7 cellular contexts compared by ENCODE assay signal in genomic region chr11:78715639-78716311, GRCh38.
DNase-seq lines count a peak whose midpoint lies in the region; ATAC-seq and TF ChIP-seq lines count a peak whose summit lies in the region.

No MANE protein-coding gene starts in this region.

- DNase-seq in GM06990 (ENCODE audit: extremely low read depth, insufficient read length) (no peak), NCI-H2081 treated with DMSO at 0.1 percent for 48 hours (lab: John Stamatoyannopoulos, UW) (peak; percentile 16), fibroblast of the aortic adventitia (ENCODE audit: low read depth) (peak; percentile 58), prostate gland (ENCODE audit: low spot score) (peak; percentile 39), SKM-1 (lab: John Stamatoyannopoulos, UW; ENCODE audit: unreplicated experiment) (no peak)
- peak; percentile 45 for DNase-seq in activated CD4-positive, alpha-beta T cell treated with anti-CD3 and anti-CD28 coated beads, Interleukin-2, amount 10 ng/mL, durations not matched to agents 7 days and 5 days

- H3K36me3 Mint-ChIP-seq in activated CD4-positive, alpha-beta T cell treated with anti-CD3 and anti-CD28 coated beads, Interleukin-2, amount 10 ng/mL, durations not matched to agents 7 days and 5 days (ENCODE audit: low read depth), result no peaks in the 10 kb centered on the region

- H3K4me1 Mint-ChIP-seq in activated CD4-positive, alpha-beta T cell treated with anti-CD3 and anti-CD28 coated beads, Interleukin-2, amount 10 ng/mL, durations not matched to agents 7 days and 5 days, result no peaks in the 10 kb centered on the region

- peaks cover 14% of the 10 kb centered on the region for H3K27me3 Mint-ChIP-seq in activated CD4-positive, alpha-beta T cell treated with anti-CD3 and anti-CD28 coated beads, Interleukin-2, amount 10 ng/mL, durations not matched to agents 7 days and 5 days

- no peaks in the 10 kb centered on the region for H3K36me3 ChIP-seq in GM06990 (ENCODE audit: control insufficient read depth, insufficient read depth, low read length)
- no peaks in the 10 kb centered on the region for H3K36me3 ChIP-seq in prostate gland

- H3K27me3 ChIP-seq in GM06990 (replicated peaks; ENCODE audit: control insufficient read depth, insufficient read depth, low read length) (no peaks in the 10 kb centered on the region; the same call in none of the 2 replicates), prostate gland (replicated peaks; ENCODE audit: insufficient read depth) (no peaks in the 10 kb centered on the region)

- H3K9me3 Mint-ChIP-seq in activated CD4-positive, alpha-beta T cell treated with anti-CD3 and anti-CD28 coated beads, Interleukin-2, amount 10 ng/mL, durations not matched to agents 7 days and 5 days, result no peaks in the 10 kb centered on the region

- no peak overlapping the region for H3K27ac Mint-ChIP-seq in activated CD4-positive, alpha-beta T cell treated with anti-CD3 and anti-CD28 coated beads, Interleukin-2, amount 10 ng/mL, durations not matched to agents 7 days and 5 days

- no peak overlapping the region for H3K4me3 Mint-ChIP-seq in activated CD4-positive, alpha-beta T cell treated with anti-CD3 and anti-CD28 coated beads, Interleukin-2, amount 10 ng/mL, durations not matched to agents 7 days and 5 days

- POLR2A ChIA-PET in activated CD4-positive, alpha-beta T cell treated with anti-CD3 and anti-CD28 coated beads, Interleukin-2, amount 10 ng/mL, durations not matched to agents 7 days and 5 days (lab: Charles Lee), result no interaction called here

- H3K4me3 ChIP-seq in GM06990 (replicated peaks; ENCODE audit: low read depth, low read length), result no peak overlapping the region
- H3K4me3 ChIP-seq in fibroblast of the aortic adventitia (ENCODE audit: low read depth, low read length), result no peak overlapping the region
- H3K4me3 ChIP-seq in prostate gland, result no peak overlapping the region

- TF ChIP-seq POLR2A in prostate gland (IDR thresholded peaks at IDR 0.05), result no peak

- no peaks in the 10 kb centered on the region for H3K9me3 ChIP-seq in prostate gland

- peak; percentile 59 for ATAC-seq in HG02642 (IDR thresholded peaks at IDR 0.05; ENCODE audit: poor library complexity, unreplicated experiment)

- no peaks in the 10 kb centered on the region for H3K4me1 ChIP-seq in prostate gland (replicated peaks)

- H3K27ac ChIP-seq in prostate gland, result no peak overlapping the region

- intact Hi-C loops in prostate gland (cut with DNase I), result no loop called here

- CTCF ChIA-PET in activated CD4-positive, alpha-beta T cell treated with anti-CD3 and anti-CD28 coated beads, Interleukin-2, amount 10 ng/mL, durations not matched to agents 7 days and 5 days (lab: Charles Lee), result interaction anchor here (0.9 to 1.6 kb wide), 4 partner anchors 8 to 71 kb away, joined by 3 to 10 read pairs (median 3); no protein-coding TSS in a partner anchor

- 58% methylated on average over 8 of the region's 8 CpGs for WGBS in prostate gland

- TF ChIP-seq CTCF in GM06990 (IDR thresholded peaks at IDR 0.05; ENCODE audit: insufficient read depth, low read length, poor library complexity, severe bottlenecking), result peak; percentile 90
- TF ChIP-seq CTCF in fibroblast of the aortic adventitia (IDR thresholded peaks at IDR 0.05; ENCODE audit: insufficient read depth, low read length), result peak; percentile 76
- peak; percentile 16 to 58 (median 52) for TF ChIP-seq CTCF in prostate gland (IDR thresholded peaks at IDR 0.05)

Comparison
In these comparisons a context has a peak if more than half of its experiments do, and no peak if none do; other contexts are left out.
1. DNase-seq: peak in NCI-H2081 treated with DMSO at 0.1 percent for 48 hours (single experiment), activated CD4-positive, alpha-beta T cell treated with anti-CD3 and anti-CD28 coated beads, Interleukin-2, amount 10 ng/mL, durations not matched to agents 7 days and 5 days (single experiment), fibroblast of the aortic adventitia (single experiment) and prostate gland (single experiment); none in GM06990 (single experiment) and SKM-1 (single experiment).
2. Peak in every context shown above with its lines, with median percentiles within 50 percentile points of each other: CTCF ChIP-seq.